Comparison of ENCODE assay signal across 8 cellular contexts in genomic region chr3:186259612-186260383, GRCh38.
DNase-seq lines count a peak whose midpoint lies in the region; ATAC-seq and TF ChIP-seq lines count a peak whose summit lies in the region.

No MANE protein-coding gene starts in this region.

- H3K9me3 ChIP-seq in CD4-positive, alpha-beta T cell (ENCODE audit: control insufficient read depth, low read length), result no peaks in the 10 kb centered on the region
- H3K9me3 ChIP-seq in HUES48 (ENCODE audit: control insufficient read depth, insufficient read depth, low read length), result no peaks in the 10 kb centered on the region

- intact Hi-C loops in CD4-positive, alpha-beta T cell (cut with DNase I, micrococcal nuclease), result loop anchor here (1.0 to 5.0 kb wide), 4 partner anchors 277 to 553 kb away; no protein-coding TSS in a partner anchor
- intact Hi-C loops in activated T-helper 2 cell treated with anti-CD3 and anti-CD28 coated beads, Interferon-gamma antibody, Interleukin-2, Interleukin-4, amounts not matched to agents 10 μg/mL and 5 μg/mL and 100 μg/mL, durations not matched to agents 14 hours and 24 hours and 36 hours (cut with micrococcal nuclease), result loop anchor here (1.0 to 10.0 kb wide), 4 partner anchors 152 to 545 kb away; partner anchors contain the start of genes ETV5 and RFC4

- H3K36me3 Mint-ChIP-seq in CD4-positive, alpha-beta T cell (ENCODE audit: low read depth), result no peaks in the 10 kb centered on the region
- no peaks in the 10 kb centered on the region for H3K36me3 Mint-ChIP-seq in activated T-helper 2 cell treated with anti-CD3 and anti-CD28 coated beads, Interferon-gamma antibody, Interleukin-2, Interleukin-4, amounts not matched to agents 10 μg/mL and 5 μg/mL and 100 μg/mL, durations not matched to agents 14 hours and 24 hours and 36 hours (ENCODE audit: low read depth)
- peaks cover 9% of the 10 kb centered on the region for H3K36me3 Mint-ChIP-seq in type B pancreatic cell

- no peaks in the 10 kb centered on the region for H3K9me3 Mint-ChIP-seq in CD4-positive, alpha-beta T cell
- no peaks in the 10 kb centered on the region for H3K9me3 Mint-ChIP-seq in activated T-helper 2 cell treated with anti-CD3 and anti-CD28 coated beads, Interferon-gamma antibody, Interleukin-2, Interleukin-4, amounts not matched to agents 10 μg/mL and 5 μg/mL and 100 μg/mL, durations not matched to agents 14 hours and 24 hours and 36 hours
- H3K9me3 Mint-ChIP-seq in type B pancreatic cell, result no peaks in the 10 kb centered on the region

- peaks cover 13% of the 10 kb centered on the region for H3K4me1 ChIP-seq in HUES48 (ENCODE audit: control insufficient read depth, insufficient read depth, low read length)
- no peaks in the 10 kb centered on the region for H3K4me1 ChIP-seq in foreskin keratinocyte

- peak; percentile 76 for TF ChIP-seq CTCF in CD4-positive, alpha-beta T cell (IDR thresholded peaks at IDR 0.05)
- TF ChIP-seq CTCF in foreskin keratinocyte (conservative IDR thresholded peaks at IDR 0.05), result peak; percentile 82
- TF ChIP-seq CTCF in omental fat pad (IDR thresholded peaks at IDR 0.05), result no peak
- TF ChIP-seq CTCF in type B pancreatic cell (conservative IDR thresholded peaks at IDR 0.05), result peak; percentile 86

- H3K4me1 Mint-ChIP-seq in CD4-positive, alpha-beta T cell (ENCODE audit: low read depth), result peaks cover 15% of the 10 kb centered on the region
- H3K4me1 Mint-ChIP-seq in activated T-helper 2 cell treated with anti-CD3 and anti-CD28 coated beads, Interferon-gamma antibody, Interleukin-2, Interleukin-4, amounts not matched to agents 10 μg/mL and 5 μg/mL and 100 μg/mL, durations not matched to agents 14 hours and 24 hours and 36 hours (ENCODE audit: low read depth), result peaks cover 20% of the 10 kb centered on the region
- peaks cover 22% of the 10 kb centered on the region for H3K4me1 Mint-ChIP-seq in type B pancreatic cell (ENCODE audit: unreplicated experiment)

- H3K9ac ChIP-seq in HUES48 (ENCODE audit: low read depth, low read length), result no peak overlapping the region

- DNase-seq in CD4-positive, alpha-beta T cell, result peak; percentile 26 to 66 (median 55)
- DNase-seq in RPMI7951 (ENCODE audit: low read depth) (peak; percentile 71), foreskin keratinocyte (peak; percentile 78 to 88), omental fat pad (ENCODE audit: low spot score) (no peak), type B pancreatic cell (ENCODE audit: extremely low spot score, unreplicated experiment) (no peak)
- DNase-seq in activated T-helper 2 cell treated with anti-CD3 and anti-CD28 coated beads, Interferon-gamma antibody, Interleukin-2, Interleukin-4, amounts not matched to agents 10 μg/mL and 5 μg/mL and 100 μg/mL, durations not matched to agents 14 hours and 24 hours and 36 hours (ENCODE audit: low spot score), result peak; percentile 27

- no peak overlapping the region for H3K27ac Mint-ChIP-seq in CD4-positive, alpha-beta T cell
- H3K27ac Mint-ChIP-seq in activated T-helper 2 cell treated with anti-CD3 and anti-CD28 coated beads, Interferon-gamma antibody, Interleukin-2, Interleukin-4, amounts not matched to agents 10 μg/mL and 5 μg/mL and 100 μg/mL, durations not matched to agents 14 hours and 24 hours and 36 hours, result peak overlapping the region; percentile 40
- peak overlapping the region; percentile 39 for H3K27ac Mint-ChIP-seq in type B pancreatic cell

- no peaks in the 10 kb centered on the region for H3K27me3 Mint-ChIP-seq in CD4-positive, alpha-beta T cell
- peaks cover 5% of the 10 kb centered on the region for H3K27me3 Mint-ChIP-seq in activated T-helper 2 cell treated with anti-CD3 and anti-CD28 coated beads, Interferon-gamma antibody, Interleukin-2, Interleukin-4, amounts not matched to agents 10 μg/mL and 5 μg/mL and 100 μg/mL, durations not matched to agents 14 hours and 24 hours and 36 hours (ENCODE audit: low read depth)
- H3K27me3 Mint-ChIP-seq in type B pancreatic cell, result peaks cover 49% of the 10 kb centered on the region

- no peak overlapping the region for H3K27ac ChIP-seq in CD4-positive, alpha-beta T cell (ENCODE audit: low read depth, low read length)
- H3K27ac ChIP-seq in HUES48 (ENCODE audit: low read depth, low read length) (no peak overlapping the region), foreskin keratinocyte (no peak overlapping the region)

- POLR2A ChIA-PET in CD4-positive, alpha-beta T cell (lab: Charles Lee), result interaction anchor here (0.5 to 2.3 kb wide), 4 partner anchors 12 to 357 kb away, joined by 3 to 10 read pairs (median 3); no protein-coding TSS in a partner anchor

- H3K4me3 ChIP-seq in HUES48 (ENCODE audit: low read depth, low read length), result 0 out of 2 replicates have a peak overlapping the region, but pooled peaks have one; percentile 10

- no peaks in the 10 kb centered on the region for H3K36me3 ChIP-seq in HUES48 (ENCODE audit: control insufficient read depth, insufficient read depth, low read length)

- no peak overlapping the region for H3K4me3 Mint-ChIP-seq in CD4-positive, alpha-beta T cell
- H3K4me3 Mint-ChIP-seq in activated T-helper 2 cell treated with anti-CD3 and anti-CD28 coated beads, Interferon-gamma antibody, Interleukin-2, Interleukin-4, amounts not matched to agents 10 μg/mL and 5 μg/mL and 100 μg/mL, durations not matched to agents 14 hours and 24 hours and 36 hours (ENCODE audit: low read depth), result peak overlapping the region; percentile 3
- H3K4me3 Mint-ChIP-seq in type B pancreatic cell, result peak overlapping the region; percentile 54

- ATAC-seq in CD4-positive, alpha-beta T cell (ENCODE audit: poor library complexity), result peak; percentile 95
- ATAC-seq in GM19397 (IDR thresholded peaks at IDR 0.05; ENCODE audit: unreplicated experiment) (peak; percentile 74), foreskin keratinocyte (peak; percentile 85), omental fat pad (ENCODE audit: low FRiP score) (peak; percentile 86)

- H3K27me3 ChIP-seq in CD4-positive, alpha-beta T cell (ENCODE audit: control insufficient read depth, insufficient read depth, low read length), result no peaks in the 10 kb centered on the region
- H3K27me3 ChIP-seq in HUES48 (ENCODE audit: control insufficient read depth, insufficient read depth, low read length) (no peaks in the 10 kb centered on the region), foreskin keratinocyte (peaks cover 80% of the 10 kb centered on the region)

- CTCF ChIA-PET in CD4-positive, alpha-beta T cell (lab: Charles Lee), result interaction anchor here (0.7 to 2.5 kb wide), 5 partner anchors 275 to 357 kb away, joined by 3 to 17 read pairs (median 3); no protein-coding TSS in a partner anchor

Comparison
In these comparisons a context has a peak if more than half of its experiments do, and no peak if none do; other contexts are left out.
1. DNase-seq: peak in CD4-positive, alpha-beta T cell (10 of 10), RPMI7951 (single experiment), activated T-helper 2 cell treated with anti-CD3 and anti-CD28 coated beads, Interferon-gamma antibody, Interleukin-2, Interleukin-4, amounts not matched to agents 10 μg/mL and 5 μg/mL and 100 μg/mL, durations not matched to agents 14 hours and 24 hours and 36 hours (single experiment) and foreskin keratinocyte (2 of 2); none in omental fat pad (single experiment) and type B pancreatic cell (single experiment).
2. CTCF ChIP-seq: peak in CD4-positive, alpha-beta T cell (single experiment), foreskin keratinocyte (single experiment) and type B pancreatic cell (single experiment); none in omental fat pad (0 of 3).
3. Peak in every context shown above with its lines, with median percentiles within 50 percentile points of each other: ATAC-seq.